In genomic region chr19:55160128-55160985, GRCh38 we compare ENCODE assay signal across 8 cellular contexts. TPM values are rescaled to one million over a fixed set of nuclear protein-coding genes. Genes with fewer than 3 reads are reported as not detected.
A peak's percentile ranks its signal among the peaks of the same experiment; 100 is the strongest.
DNase-seq lines count a peak whose midpoint lies in the region; ATAC-seq and TF ChIP-seq lines count a peak whose summit lies in the region.

No MANE protein-coding gene starts in this region.

- no peaks in the 10 kb centered on the region for H3K36me3 ChIP-seq in Peyer's patch

- no peaks in the 10 kb centered on the region for H3K36me3 Mint-ChIP-seq in natural killer cell

- peaks cover 12 to 29% of the 10 kb centered on the region in 2 donors for H3K27me3 Mint-ChIP-seq in natural killer cell (ENCODE audit: low read depth in 2 of 2)

- H3K4me3 Mint-ChIP-seq in natural killer cell, result peak overlapping the region; percentile 42

- peak; percentile 52 for ATAC-seq in GM18511 (IDR thresholded peaks at IDR 0.05; ENCODE audit: unreplicated experiment)
- peak; percentile 87 for ATAC-seq in esophagus mucosa
- peak; percentile 97 for ATAC-seq in natural killer cell

- no peak for TF ChIP-seq POLR2A in Peyer's patch (IDR thresholded peaks at IDR 0.05)

- peaks cover 0 to 6% (median 0%) of the 10 kb centered on the region in 4 donors for H3K9me3 ChIP-seq in Peyer's patch

- peaks cover 0 to 31% of the 10 kb centered on the region in 2 donors for H3K27me3 ChIP-seq in Peyer's patch

- TF ChIP-seq CTCF in 22Rv1 (IDR thresholded peaks at IDR 0.05), result peak; percentile 100
- peak; percentile 98 for TF ChIP-seq CTCF in LNCaP clone FGC (IDR thresholded peaks at IDR 0.05; ENCODE audit: control insufficient read depth, extremely low read depth, insufficient read depth)
- TF ChIP-seq CTCF in Peyer's patch (IDR thresholded peaks at IDR 0.05), result peak; percentile 17 to 92 (median 82)
- peak; percentile 89 for TF ChIP-seq CTCF in natural killer cell (IDR thresholded peaks at IDR 0.05)

- peak overlapping the region in 1 of 2 donors; percentile 45 for H3K27ac Mint-ChIP-seq in natural killer cell

- H3K27ac ChIP-seq in 22Rv1, result peak overlapping the region; percentile 32; the same call in 1 of the 2 replicates
- H3K27ac ChIP-seq in Peyer's patch, result no peak overlapping the region

- DNase-seq in LNCaP clone FGC (ENCODE audit: low read depth) (peak; percentile 69), Peyer's patch (peak; percentile 67 to 94 (median 91)), activated T-cell treated with anti-CD3 and anti-CD28 coated beads for 48 hours (ENCODE audit: low read depth) (peak; percentile 92), natural killer cell (peak; percentile 87)
- peak; percentile 68 to 84 (median 83) for DNase-seq in stimulated activated naive CD4-positive, alpha-beta T cell (lab: John Stamatoyannopoulos, UW)

- H3K4me1 Mint-ChIP-seq in natural killer cell, result peaks cover 0 to 18% of the 10 kb centered on the region in 2 donors

- no peaks in the 10 kb centered on the region for H3K9me3 Mint-ChIP-seq in natural killer cell

- no peak overlapping the region for H3K4me3 ChIP-seq in LNCaP clone FGC (ENCODE audit: low read depth, low read length)
- H3K4me3 ChIP-seq in Peyer's patch, result no peak overlapping the region

- peaks cover 0 to 12% (median 3%) of the 10 kb centered on the region in 4 donors for H3K4me1 ChIP-seq in Peyer's patch

- intact Hi-C loops in natural killer cell (cut with micrococcal nuclease), result loop anchor here (2.0 to 10.0 kb wide), 2 partner anchors 76 to 278 kb away; no protein-coding TSS in a partner anchor

RNA-seq across cellular contexts. Expression of gene TNNI3, which starts 2.8 kb away (rescaled TPM):
- total RNA-seq in Peyer's patch (not detected), esophagus mucosa (not detected), natural killer cell (under 1 TPM in 1 of 3 donors, not detected in 2; 0.94 TPM)

RNA-seq across cellular contexts. Expression of gene DNAAF3, which starts 6.1 kb away (rescaled TPM):
- total RNA-seq in Peyer's patch (under 1 TPM in 1 of 4 donors, not detected in 3; 0.40 TPM), esophagus mucosa (1.9 TPM), natural killer cell (not detected)

RNA-seq across cellular contexts. Expression of gene TNNT1, which starts 11.4 kb away (rescaled TPM):
- not detected for total RNA-seq in Peyer's patch
- total RNA-seq in esophagus mucosa, result 9.4 TPM
- total RNA-seq in natural killer cell, result under 1 TPM in 1 of 3 donors, not detected in 2; 0.94 TPM

RNA-seq across cellular contexts. Expression of gene SYT5, which starts 19.7 kb away (rescaled TPM):
- total RNA-seq in Peyer's patch, result under 1 TPM in 2 of 4 donors, not detected in 2; 0.70 to 0.94 TPM
- not detected for total RNA-seq in esophagus mucosa
- total RNA-seq in natural killer cell, result 1 to 10 TPM; 4.9 to 6.1 (median 5.3) TPM

RNA-seq across cellular contexts. Expression of gene PPP1R12C, which starts 42.9 kb away (rescaled TPM):
- total RNA-seq in Peyer's patch (100 to 1,000 TPM; 113 to 512 (median 193) TPM), esophagus mucosa (33.3 TPM), natural killer cell (100 to 1,000 TPM; 162 to 178 (median 174) TPM)
